20 cellular contexts compared by ENCODE assay signal in the genomic region with DNA sequence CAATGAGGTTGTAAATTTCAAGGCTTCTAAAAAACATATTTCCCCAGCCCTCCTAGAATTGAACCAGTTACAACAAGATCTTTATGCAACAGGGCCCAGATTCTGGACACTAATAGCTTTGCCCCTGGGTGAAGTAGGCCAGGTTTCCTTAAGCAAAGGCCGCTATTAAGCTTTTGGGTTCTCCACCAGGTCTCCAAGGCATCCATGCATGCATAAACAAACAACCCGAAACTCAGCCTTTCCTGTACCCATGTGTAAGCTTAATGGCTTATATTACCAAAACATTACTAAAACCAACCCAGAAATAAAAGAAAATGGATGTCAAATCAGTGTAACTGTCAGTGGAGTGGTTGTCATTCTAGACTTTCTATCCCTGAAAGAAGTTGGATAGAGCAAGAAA.
"Had no signal": no experiment of that assay in that cellular context is flagged by ENCODE, and none has a peak within 500 bp of the region (broad histone marks: within the 10 kb centered on the region; RNA-seq: fewer than 3 reads in every experiment).

No MANE protein-coding gene starts in this region.

- ATAC-seq: activated T-helper 17 cell treated with anti-CD3 and anti-CD28 coated beads, Interleukin-2, amount 50 U/mL, for 72 hours; effector memory CD8-positive, alpha-beta T cell; heart left ventricle had no signal

- DNase-seq: activated CD4-positive, alpha-beta T cell treated with anti-CD3 and anti-CD28 coated beads, Interleukin-2, amount 50 U/mL, for 4 hours; activated CD4-positive, CD25-positive, alpha-beta regulatory T cell treated with anti-CD3 and anti-CD28 coated beads, Interleukin-2, amount 50 U/mL, for 72 hours; activated naive CD4-positive, alpha-beta T cell treated with Interleukin-2 at 50 U/mL for 16 hours; activated T-cell treated with anti-CD3 and anti-CD28 coated beads for 4 hours; cerebellar nuclear complex; dermis blood vessel endothelial cell; effector memory CD8-positive, alpha-beta T cell; foreskin melanocyte; heart left ventricle; left ventricle myocardium inferior; naive B cell; sigmoid colon; spleen; stomach; T1000 had no signal

- H3K4me3 ChIP-seq: ascending aorta, breast epithelium, heart left ventricle, left ventricle myocardium inferior, neural progenitor cell, sigmoid colon, spleen, stomach, thoracic aorta had no signal
